ENCODE assay signal across 26 cellular contexts in the genomic region with DNA sequence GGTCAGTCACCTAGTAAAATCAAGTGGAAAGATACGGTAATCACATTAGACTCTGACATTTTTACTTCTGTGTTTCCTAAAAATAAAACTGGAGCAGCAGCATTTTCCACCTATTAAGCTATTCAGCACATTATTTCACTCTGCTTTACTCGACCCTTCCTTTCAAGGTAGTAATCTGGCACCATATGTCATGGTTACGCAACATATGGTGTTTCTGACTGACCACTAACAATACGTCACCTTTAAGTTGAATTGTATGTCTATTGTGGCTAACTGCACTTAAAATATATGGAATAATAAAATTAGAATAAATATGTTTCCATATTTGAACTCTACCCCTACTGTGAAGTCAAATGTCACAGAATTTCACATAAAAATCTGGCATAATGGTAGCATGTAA.
"Had no signal": no experiment of that assay in that cellular context is flagged by ENCODE, and none has a peak within 500 bp of the region (broad histone marks: within the 10 kb centered on the region; RNA-seq: fewer than 3 reads in every experiment).

No MANE protein-coding gene starts in this region.

- H3K27me3 ChIP-seq: ascending aorta, body of pancreas had no signal

- H3K4me3 Mint-ChIP-seq: activated CD8-positive, alpha-beta T cell treated with anti-CD3 and anti-CD28 coated beads, Interleukin-2, amount 10 ng/mL, durations not matched to agents 7 days and 5 days; activated naive CD4-positive, alpha-beta T cell treated with anti-CD3 and anti-CD28 coated beads, Interleukin-2, amount 50 U/mL, for 24 hours had no signal

- H3K9me3 ChIP-seq: ascending aorta, body of pancreas had no signal

- H3K36me3 Mint-ChIP-seq: activated naive CD4-positive, alpha-beta T cell treated with anti-CD3 and anti-CD28 coated beads, Interleukin-2, amount 50 U/mL, for 24 hours had no signal

- H3K4me1 ChIP-seq: body of pancreas had no signal

- ATAC-seq: activated CD4-positive, CD25-positive, alpha-beta regulatory T cell treated with anti-CD3 and anti-CD28 coated beads, Interleukin-2, amount 50 U/mL, for 24 hours; activated CD8-positive, alpha-beta T cell treated with anti-CD3 and anti-CD28 coated beads, Interleukin-2, amount 10 ng/mL, durations not matched to agents 7 days and 5 days; body of pancreas; Panc1; Right ventricle myocardium inferior had no signal

- H3K4me1 Mint-ChIP-seq: activated naive CD4-positive, alpha-beta T cell treated with anti-CD3 and anti-CD28 coated beads, Interleukin-2, amount 50 U/mL, for 24 hours had no signal

- H3K4me3 ChIP-seq: ascending aorta, body of pancreas, SK-N-MC had no signal

- H3K27ac ChIP-seq: ascending aorta, body of pancreas, SK-N-MC had no signal

- DNase-seq: activated CD4-positive, alpha-beta T cell treated with anti-CD3 and anti-CD28 coated beads for 48 hours; activated CD4-positive, alpha-beta T cell treated with anti-CD3 and anti-CD28 coated beads, Interleukin-2, amount 50 U/mL, for 4 hours; activated CD8-positive, alpha-beta memory T cell treated with anti-CD3 and anti-CD28 coated beads, Interleukin-2, amount 50 U/mL, for 48 hours; activated CD8-positive, alpha-beta T cell treated with anti-CD3 and anti-CD28 coated beads, Interleukin-2, amount 10 ng/mL, durations not matched to agents 7 days and 5 days; activated naive CD4-positive, alpha-beta T cell; activated T-cell treated with anti-CD3 and anti-CD28 coated beads, Interleukin-2, amount 50 U/mL, for 1 hour; amniotic stem cell; body of pancreas; central memory CD4-positive, alpha-beta T cell; Kasumi-1; NCI-H1694; NCI-H2029; NCI-H2107; NCI-H2171 treated with DMSO at 0.1 percent for 48 hours; NCI-H226; NCI-H510A; NCI-H748 treated with DMSO at 0.1 percent for 48 hours; RPMI8226; T-helper 1 cell had no signal

- FAIRE-seq: bronchial epithelial cell had no signal

- H3K9me3 Mint-ChIP-seq: activated naive CD4-positive, alpha-beta T cell treated with anti-CD3 and anti-CD28 coated beads, Interleukin-2, amount 50 U/mL, for 24 hours had no signal

- H3K27ac Mint-ChIP-seq: activated CD8-positive, alpha-beta T cell treated with anti-CD3 and anti-CD28 coated beads, Interleukin-2, amount 10 ng/mL, durations not matched to agents 7 days and 5 days; activated naive CD4-positive, alpha-beta T cell treated with anti-CD3 and anti-CD28 coated beads, Interleukin-2, amount 50 U/mL, for 24 hours had no signal
